In genomic region chr15:99511865-99512632, GRCh38 we compare ENCODE assay signal across 9 cellular contexts. TPM values are rescaled to one million over a fixed set of nuclear protein-coding genes. Genes with fewer than 3 reads are reported as not detected.
DNase-seq lines count a peak whose midpoint lies in the region; ATAC-seq and TF ChIP-seq lines count a peak whose summit lies in the region.
"Had no signal": no experiment of that assay in that cellular context is flagged by ENCODE, and none has a peak within 500 bp of the region (broad histone marks: within the 10 kb centered on the region; RNA-seq: fewer than 3 reads in every experiment).

No MANE protein-coding gene starts in this region.

- H3K9me3 ChIP-seq in CD8-positive, alpha-beta T cell (ENCODE audit: low read length) = no peaks in the 10 kb centered on the region
- no peaks in the 10 kb centered on the region for H3K9me3 ChIP-seq in CD8-positive, alpha-beta memory T cell (ENCODE audit: low read length)
- H3K9me3 ChIP-seq in neuronal stem cell (replicated peaks in 1 of 2; ENCODE audit: control insufficient read depth in 2 of 2, insufficient read depth in 1 of 2, low read depth in 1 of 2, low read length in 2 of 2) = peaks cover 0 to 4% of the 10 kb centered on the region in 2 donors

- H3K36me3 Mint-ChIP-seq in CD8-positive, alpha-beta T cell = no peaks in the 10 kb centered on the region
- no peaks in the 10 kb centered on the region for H3K36me3 Mint-ChIP-seq in CD8-positive, alpha-beta memory T cell

- H3K4ac ChIP-seq in neuronal stem cell (ENCODE audit: low read length) = no peak overlapping the region

- no peak overlapping the region for H2BK15ac ChIP-seq in neuronal stem cell (ENCODE audit: low read length)

- H3K9ac ChIP-seq in neuronal stem cell (ENCODE audit: low read depth, low read length, poor library complexity) = no peak overlapping the region
- H3K9ac ChIP-seq: parathyroid adenoma had no signal

- peaks cover 15% of the 10 kb centered on the region for H3K4me1 ChIP-seq in CD8-positive, alpha-beta T cell (ENCODE audit: insufficient read depth, low read length)
- no peaks in the 10 kb centered on the region for H3K4me1 ChIP-seq in CD8-positive, alpha-beta memory T cell (ENCODE audit: insufficient read depth, low read length)
- H3K4me1 ChIP-seq in neuronal stem cell (ENCODE audit: control insufficient read depth in 2 of 2, insufficient read depth in 1 of 2, low read depth in 1 of 2, low read length in 2 of 2) = no peaks in the 10 kb centered on the region
- H3K4me1 ChIP-seq: parathyroid adenoma had no signal

- no peak overlapping the region for H3K4me2 ChIP-seq in neuronal stem cell (ENCODE audit: insufficient read depth, low read length, poor library complexity, severe bottlenecking)

- ATAC-seq in CD8-positive, alpha-beta T cell = no peak
- peak; percentile 75 for ATAC-seq in GM19463 (IDR thresholded peaks at IDR 0.05; ENCODE audit: unreplicated experiment)
- ATAC-seq in HG03442 (IDR thresholded peaks at IDR 0.05; ENCODE audit: unreplicated experiment) = peak; percentile 60

- peaks cover 30% of the 10 kb centered on the region for H3K4me1 Mint-ChIP-seq in CD8-positive, alpha-beta T cell (ENCODE audit: low read depth)
- H3K4me1 Mint-ChIP-seq in CD8-positive, alpha-beta memory T cell = peaks cover 0 to 7% (median 7%) of the 10 kb centered on the region in 3 donors

- no peaks in the 10 kb centered on the region for H3K9me3 Mint-ChIP-seq in CD8-positive, alpha-beta T cell
- H3K9me3 Mint-ChIP-seq in CD8-positive, alpha-beta memory T cell = no peaks in the 10 kb centered on the region

- no peak overlapping the region for H2BK12ac ChIP-seq in neuronal stem cell (ENCODE audit: low read length)

- no peaks in the 10 kb centered on the region for H3K27me3 Mint-ChIP-seq in CD8-positive, alpha-beta T cell (ENCODE audit: low read depth)
- peaks cover 2 to 3% of the 10 kb centered on the region in 2 donors for H3K27me3 Mint-ChIP-seq in CD8-positive, alpha-beta memory T cell

- no peak overlapping the region for H3K4me3 ChIP-seq in CD8-positive, alpha-beta T cell (ENCODE audit: low read depth, low read length)
- no peak overlapping the region for H3K4me3 ChIP-seq in CD8-positive, alpha-beta memory T cell (ENCODE audit: low read length)
- H3K4me3 ChIP-seq in neuronal stem cell (ENCODE audit: low read length in 2 of 2) = no peak overlapping the region

- H2AK5ac ChIP-seq in neuronal stem cell (ENCODE audit: low read depth, low read length) = no peak overlapping the region

- H3K27me3 ChIP-seq in CD8-positive, alpha-beta T cell (ENCODE audit: insufficient read depth, low read length) = no peaks in the 10 kb centered on the region
- H3K27me3 ChIP-seq in CD8-positive, alpha-beta memory T cell (ENCODE audit: insufficient read depth, low read length, poor library complexity, severe bottlenecking) = no peaks in the 10 kb centered on the region
- H3K27me3 ChIP-seq in neuronal stem cell (ENCODE audit: control insufficient read depth in 3 of 3, insufficient read depth in 3 of 3, low read depth in 1 of 3, low read length in 3 of 3) = no peaks in the 10 kb centered on the region

- WGBS in neuronal stem cell (ENCODE audit: extremely low coverage in 2 of 2, insufficient read length in 2 of 2, insufficient replicate concordance in 1 of 2), 2 donors = no CpG with 5 or more reads among the region's 14 CpGs

- no peak overlapping the region for H4K91ac ChIP-seq in neuronal stem cell (ENCODE audit: low read depth, low read length, poor library complexity)

- intact Hi-C loops in CD8-positive, alpha-beta T cell (cut with DNase I, micrococcal nuclease) = no loop called here

- CTCF ChIA-PET in CD8-positive, alpha-beta T cell (lab: Charles Lee) = no interaction called here
- CTCF ChIA-PET in CD8-positive, alpha-beta memory T cell (lab: Charles Lee) = no interaction called here

- peak overlapping the region; percentile 22 for H3K4me3 Mint-ChIP-seq in CD8-positive, alpha-beta T cell
- H3K4me3 Mint-ChIP-seq in CD8-positive, alpha-beta memory T cell = no peak overlapping the region

- DNase-seq in CD8-positive, alpha-beta T cell = no peak
- DNase-seq in germinal center (ENCODE audit: low spot score) (peak; percentile 71), neuronal stem cell (ENCODE audit: low spot score) (no peak), DMS114 treated with DMSO at 0.1 percent for 48 hours (lab: John Stamatoyannopoulos, UW; ENCODE audit: unreplicated experiment) (no peak), NCI-H2227 treated with DMSO at 0.1 percent for 48 hours (lab: John Stamatoyannopoulos, UW) (no peak)
- DNase-seq in CD8-positive, alpha-beta memory T cell = no peak

- no peak overlapping the region for H2BK5ac ChIP-seq in neuronal stem cell (ENCODE audit: low read length)

- H2AFZ ChIP-seq in neuronal stem cell (ENCODE audit: low read length) = no peak overlapping the region
- H2AFZ ChIP-seq: parathyroid adenoma had no signal

- no peaks in the 10 kb centered on the region for H3K79me1 ChIP-seq in neuronal stem cell (ENCODE audit: low read depth, low read length)

- H3K18ac ChIP-seq in neuronal stem cell (ENCODE audit: low read length) = no peak overlapping the region

- POLR2A ChIA-PET in CD8-positive, alpha-beta T cell (lab: Charles Lee) = interaction anchor here (1.3 kb wide), 2 partner anchors 14 to 56 kb away, joined by 3 to 4 read pairs; no protein-coding TSS in a partner anchor
- POLR2A ChIA-PET in CD8-positive, alpha-beta memory T cell (lab: Charles Lee) = no interaction called here

- no peak overlapping the region for H3K14ac ChIP-seq in neuronal stem cell (ENCODE audit: low read length)

- no peak overlapping the region for H3K27ac ChIP-seq in CD8-positive, alpha-beta T cell (ENCODE audit: low read depth, low read length)
- no peak overlapping the region for H3K27ac ChIP-seq in CD8-positive, alpha-beta memory T cell (ENCODE audit: low read depth, low read length)
- H3K27ac ChIP-seq in neuronal stem cell (replicated peaks; ENCODE audit: low read length) = no peak overlapping the region
- H3K27ac ChIP-seq: parathyroid adenoma had no signal

- H3K27ac Mint-ChIP-seq in CD8-positive, alpha-beta T cell = peak overlapping the region; percentile 52
- no peak overlapping the region for H3K27ac Mint-ChIP-seq in CD8-positive, alpha-beta memory T cell

- H3K23ac ChIP-seq in neuronal stem cell (ENCODE audit: low read depth, low read length, poor library complexity) = no peak overlapping the region

- H3K36me3 ChIP-seq in CD8-positive, alpha-beta T cell (ENCODE audit: insufficient read depth, low read length) = no peaks in the 10 kb centered on the region
- H3K36me3 ChIP-seq in CD8-positive, alpha-beta memory T cell (ENCODE audit: insufficient read depth, low read length) = no peaks in the 10 kb centered on the region
- no peaks in the 10 kb centered on the region for H3K36me3 ChIP-seq in neuronal stem cell (replicated peaks in 1 of 2; ENCODE audit: control insufficient read depth in 2 of 2, insufficient read depth in 2 of 2, low read length in 2 of 2)

- TF ChIP-seq CTCF in CD8-positive, alpha-beta T cell (IDR thresholded peaks at IDR 0.05) = no peak

- H4K8ac ChIP-seq in neuronal stem cell (ENCODE audit: low read depth, low read length) = no peak overlapping the region

- no peak overlapping the region for H2BK120ac ChIP-seq in neuronal stem cell (ENCODE audit: low read depth, low read length)

RNA-seq across cellular contexts. Expression of gene MEF2A, which starts 53.7 kb away (rescaled TPM):
- 10 to 100 TPM; 20.3 to 24.9 TPM for total RNA-seq in CD8-positive, alpha-beta T cell
- total RNA-seq in CD8-positive, alpha-beta memory T cell = 10 to 100 TPM; 21.1 to 22.4 TPM
- polyA plus RNA-seq in CD8-positive, alpha-beta memory T cell = 15.3 TPM
- polyA plus RNA-seq in neuronal stem cell (2013, experiment 1 of 2) = 15.8 TPM
- polyA plus RNA-seq in neuronal stem cell (2013, experiment 2 of 2) = 15.0 TPM
